In genomic region chr5:82620957-82621600, GRCh38 we compare ENCODE assay signal across 20 cellular contexts.
DNase-seq lines count a peak whose midpoint lies in the region; ATAC-seq, FAIRE-seq and TF ChIP-seq lines count a peak whose summit lies in the region.
"Had no signal": no experiment of that assay in that cellular context is flagged by ENCODE, and none has a peak within 500 bp of the region (broad histone marks: within the 10 kb centered on the region; RNA-seq: fewer than 3 reads in every experiment).

No MANE protein-coding gene starts in this region.

- H3K9me3 ChIP-seq in thyroid gland = no peaks in the 10 kb centered on the region
- H3K9me3 ChIP-seq: A549 had no signal

- DNase-seq in activated CD4-positive, alpha-beta memory T cell treated with anti-CD3 and anti-CD28 coated beads, Interleukin-2, amount 10 ng/mL, durations not matched to agents 7 days and 5 days = peak; percentile 35
- DNase-seq in activated CD4-positive, alpha-beta memory T cell treated with anti-CD3 and anti-CD28 coated beads for 36 hours = no peak
- no peak for DNase-seq in T-helper 2 cell treated with Interferon-gamma antibody and Interleukin-4, amounts not matched to agents 5 μg/mL and 100 μg/mL, for 36 hours (ENCODE audit: low spot score)
- DNase-seq in fibroblast of peridontal ligament (ENCODE audit: extremely low read depth) (peak; percentile 62), thyroid gland (peak; percentile 43 to 47), GM12891 (ENCODE audit: insufficient read length, low spot score) (no peak), cerebellum (ENCODE audit: low spot score) (no peak)
- DNase-seq: activated CD4-positive, CD25-positive, alpha-beta regulatory T cell; CD4-positive, alpha-beta T cell; cortex of kidney; GOT3; head of caudate nucleus; kidney; NCI-H2029; occipital lobe had no signal

- no peak overlapping the region for H3K4me3 Mint-ChIP-seq in activated CD4-positive, alpha-beta memory T cell treated with anti-CD3 and anti-CD28 coated beads, Interleukin-2, amount 10 ng/mL, durations not matched to agents 7 days and 5 days
- no peak overlapping the region for H3K4me3 Mint-ChIP-seq in activated CD4-positive, alpha-beta memory T cell treated with anti-CD3 and anti-CD28 coated beads for 36 hours
- H3K4me3 Mint-ChIP-seq in T-helper 2 cell treated with Interferon-gamma antibody and Interleukin-4, amounts not matched to agents 5 μg/mL and 100 μg/mL, for 36 hours = peak overlapping the region; percentile 65
- H3K4me3 Mint-ChIP-seq: CD4-positive, alpha-beta T cell; type B pancreatic cell had no signal

- intact Hi-C loops in activated CD4-positive, alpha-beta memory T cell treated with anti-CD3 and anti-CD28 coated beads for 36 hours (cut with micrococcal nuclease) = no loop called here
- intact Hi-C loops in thyroid gland (cut with DNase I) = no loop called here

- POLR2A ChIA-PET in activated CD4-positive, alpha-beta memory T cell treated with anti-CD3 and anti-CD28 coated beads, Interleukin-2, amount 10 ng/mL, durations not matched to agents 7 days and 5 days (lab: Charles Lee) = interaction anchor here (1.4 kb wide), 1 partner anchor 19 kb away, joined by 3 read pairs; no protein-coding TSS in a partner anchor
- POLR2A ChIA-PET in activated CD4-positive, alpha-beta memory T cell treated with anti-CD3 and anti-CD28 coated beads for 36 hours (lab: Charles Lee) = no interaction called here

- peak overlapping the region; percentile 1 to 19 (median 11) for H3K27ac ChIP-seq in thyroid gland
- H3K27ac ChIP-seq: A549, RWPE1 had no signal

- H3K36me3 ChIP-seq in thyroid gland = no peaks in the 10 kb centered on the region

- no peak overlapping the region for H3K4me3 ChIP-seq in thyroid gland (replicated peaks in 1 of 3)
- H3K4me3 ChIP-seq: A549 had no signal

- no peaks in the 10 kb centered on the region for H3K9me3 Mint-ChIP-seq in activated CD4-positive, alpha-beta memory T cell treated with anti-CD3 and anti-CD28 coated beads, Interleukin-2, amount 10 ng/mL, durations not matched to agents 7 days and 5 days
- no peaks in the 10 kb centered on the region for H3K9me3 Mint-ChIP-seq in activated CD4-positive, alpha-beta memory T cell treated with anti-CD3 and anti-CD28 coated beads for 36 hours
- H3K9me3 Mint-ChIP-seq in T-helper 2 cell treated with Interferon-gamma antibody and Interleukin-4, amounts not matched to agents 5 μg/mL and 100 μg/mL, for 36 hours = no peaks in the 10 kb centered on the region

- H3K27ac Mint-ChIP-seq in activated CD4-positive, alpha-beta memory T cell treated with anti-CD3 and anti-CD28 coated beads, Interleukin-2, amount 10 ng/mL, durations not matched to agents 7 days and 5 days = peak overlapping the region; percentile 75
- no peak overlapping the region for H3K27ac Mint-ChIP-seq in activated CD4-positive, alpha-beta memory T cell treated with anti-CD3 and anti-CD28 coated beads for 36 hours
- peak overlapping the region; percentile 56 for H3K27ac Mint-ChIP-seq in T-helper 2 cell treated with Interferon-gamma antibody and Interleukin-4, amounts not matched to agents 5 μg/mL and 100 μg/mL, for 36 hours
- H3K27ac Mint-ChIP-seq: CD4-positive, alpha-beta T cell; type B pancreatic cell had no signal

- WGBS in thyroid gland, 2 donors = 15 to 22% methylated on average over 3 of the region's 3 CpGs

- H3K27me3 Mint-ChIP-seq in activated CD4-positive, alpha-beta memory T cell treated with anti-CD3 and anti-CD28 coated beads, Interleukin-2, amount 10 ng/mL, durations not matched to agents 7 days and 5 days = no peaks in the 10 kb centered on the region
- H3K27me3 Mint-ChIP-seq in activated CD4-positive, alpha-beta memory T cell treated with anti-CD3 and anti-CD28 coated beads for 36 hours = no peaks in the 10 kb centered on the region
- H3K27me3 Mint-ChIP-seq in T-helper 2 cell treated with Interferon-gamma antibody and Interleukin-4, amounts not matched to agents 5 μg/mL and 100 μg/mL, for 36 hours (ENCODE audit: low read depth) = peaks cover 3% of the 10 kb centered on the region
- H3K27me3 Mint-ChIP-seq: CD4-positive, alpha-beta T cell; type B pancreatic cell had no signal

- H3K4me1 Mint-ChIP-seq in activated CD4-positive, alpha-beta memory T cell treated with anti-CD3 and anti-CD28 coated beads, Interleukin-2, amount 10 ng/mL, durations not matched to agents 7 days and 5 days = peaks cover 16% of the 10 kb centered on the region
- H3K4me1 Mint-ChIP-seq in activated CD4-positive, alpha-beta memory T cell treated with anti-CD3 and anti-CD28 coated beads for 36 hours (ENCODE audit: low read depth) = peaks cover 7% of the 10 kb centered on the region
- H3K4me1 Mint-ChIP-seq in T-helper 2 cell treated with Interferon-gamma antibody and Interleukin-4, amounts not matched to agents 5 μg/mL and 100 μg/mL, for 36 hours (ENCODE audit: low read depth) = peaks cover 11% of the 10 kb centered on the region

- TF ChIP-seq POLR2A in thyroid gland (IDR thresholded peaks at IDR 0.05) = no peak
- TF ChIP-seq POLR2A in GM12891 (IDR thresholded peaks at IDR 0.05; ENCODE audit: low read depth, low read length) = no peak

- H3K27me3 ChIP-seq in thyroid gland = no peaks in the 10 kb centered on the region

- no peaks in the 10 kb centered on the region for H3K36me3 Mint-ChIP-seq in activated CD4-positive, alpha-beta memory T cell treated with anti-CD3 and anti-CD28 coated beads, Interleukin-2, amount 10 ng/mL, durations not matched to agents 7 days and 5 days (ENCODE audit: low read depth)
- H3K36me3 Mint-ChIP-seq in activated CD4-positive, alpha-beta memory T cell treated with anti-CD3 and anti-CD28 coated beads for 36 hours = no peaks in the 10 kb centered on the region
- no peaks in the 10 kb centered on the region for H3K36me3 Mint-ChIP-seq in T-helper 2 cell treated with Interferon-gamma antibody and Interleukin-4, amounts not matched to agents 5 μg/mL and 100 μg/mL, for 36 hours (ENCODE audit: low read depth)
- H3K36me3 Mint-ChIP-seq: type B pancreatic cell had no signal

- no peak for TF ChIP-seq CTCF in thyroid gland (IDR thresholded peaks at IDR 0.05)

- CTCF ChIA-PET in activated CD4-positive, alpha-beta memory T cell treated with anti-CD3 and anti-CD28 coated beads, Interleukin-2, amount 10 ng/mL, durations not matched to agents 7 days and 5 days (lab: Charles Lee) = interaction anchor here (0.7 kb wide), 1 partner anchor 43 kb away, joined by 3 read pairs; no protein-coding TSS in a partner anchor
- CTCF ChIA-PET in activated CD4-positive, alpha-beta memory T cell treated with anti-CD3 and anti-CD28 coated beads for 36 hours (lab: Charles Lee) = no interaction called here

- peaks cover 0 to 4% of the 10 kb centered on the region in 2 donors for H3K4me1 ChIP-seq in thyroid gland
- H3K4me1 ChIP-seq: A549 had no signal

- no peak for FAIRE-seq in GM12891 (lab: Jason Lieb, UNC)
- FAIRE-seq: A549, GM12892, kidney had no signal

- ATAC-seq in HG03196 (IDR thresholded peaks at IDR 0.05; ENCODE audit: unreplicated experiment) = no peak
- ATAC-seq: A549 had no signal

TF ChIP-seq in GM12891, 5 proteins besides CTCF, POLR2A, EP300 and RAD21:
- TF ChIP-seq SPI1 (IDR thresholded peaks at IDR 0.05; ENCODE audit: low read depth, low read length) (no peak), TAF1 (IDR thresholded peaks at IDR 0.05; ENCODE audit: low read depth, low read length) (no peak)

Comparison
In these comparisons a context has a peak if more than half of its experiments do, and no peak if none do; other contexts are left out.
1. DNase-seq: peak in activated CD4-positive, alpha-beta memory T cell treated with anti-CD3 and anti-CD28 coated beads, Interleukin-2, amount 10 ng/mL, durations not matched to agents 7 days and 5 days (single experiment), fibroblast of peridontal ligament (single experiment) and thyroid gland (2 of 2); none in activated CD4-positive, alpha-beta memory T cell treated with anti-CD3 and anti-CD28 coated beads for 36 hours (single experiment), T-helper 2 cell treated with Interferon-gamma antibody and Interleukin-4, amounts not matched to agents 5 μg/mL and 100 μg/mL, for 36 hours (single experiment), GM12891 (single experiment) and cerebellum (single experiment).